Comparison of ENCODE assay signal across 12 cellular contexts in the genomic region with DNA sequence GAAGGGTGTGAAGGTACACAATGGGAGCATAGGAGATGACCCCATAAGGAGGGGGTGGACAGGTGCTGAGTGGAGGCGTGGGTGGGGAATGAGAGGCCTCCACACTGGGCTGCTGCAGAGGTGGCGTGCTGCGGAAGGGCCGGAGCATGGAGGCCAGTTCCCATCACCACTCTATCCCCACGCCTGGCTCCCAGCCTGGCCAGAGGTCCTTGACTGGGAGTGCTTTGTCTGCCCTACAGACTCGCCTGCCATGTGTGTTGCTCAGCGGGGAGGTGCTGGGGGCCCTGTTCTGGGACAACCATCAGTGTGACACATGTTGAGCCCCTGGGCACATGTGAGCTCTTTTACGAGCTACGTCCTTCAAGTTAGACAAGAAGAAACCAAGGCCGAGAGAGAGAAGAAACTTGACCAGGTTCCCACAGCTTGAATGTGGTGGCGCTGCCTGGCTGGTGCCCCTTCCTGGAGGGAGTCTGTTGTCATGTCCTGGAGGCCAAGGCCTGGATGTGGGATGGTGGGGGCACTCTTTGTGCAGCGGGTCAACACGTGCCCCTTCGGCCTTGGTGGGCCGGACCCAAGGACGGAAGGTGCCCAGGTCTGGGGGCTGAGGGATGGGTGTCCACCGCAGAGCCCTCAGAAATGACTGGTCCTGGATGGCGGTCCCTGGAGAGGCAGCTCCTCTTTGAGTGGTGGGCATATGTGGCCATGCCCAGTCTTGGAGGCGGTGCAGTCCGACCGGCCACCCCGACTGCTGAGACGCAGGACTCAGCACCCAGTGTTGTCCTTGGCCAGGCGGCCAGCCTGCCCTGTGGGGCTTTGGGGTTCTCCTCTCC. TPM values are rescaled to one million over a fixed set of nuclear protein-coding genes. Genes with fewer than 3 reads are reported as not detected.
DNase-seq lines count a peak whose midpoint lies in the region; ATAC-seq and TF ChIP-seq lines count a peak whose summit lies in the region.
"Had no signal": no experiment of that assay in that cellular context is flagged by ENCODE, and none has a peak within 500 bp of the region (broad histone marks: within the 10 kb centered on the region; RNA-seq: fewer than 3 reads in every experiment).

No MANE protein-coding gene starts in this region.

- TF ChIP-seq EP300 in transverse colon (IDR thresholded peaks at IDR 0.05; ENCODE audit: low read depth), result no peak

- in situ Hi-C loops in transverse colon (cut with MboI; ENCODE audit: low pct_ligation_motif_present in 1 of 4, low pct_unique_long_range_greater_than_20kb in 1 of 4, low sequenced_read_pairs in 3 of 4), result loop anchor here in 1 of 4 donors (10.0 kb wide), 1 partner anchor 204 kb away; no protein-coding TSS in a partner anchor

- H3K36me3 ChIP-seq in lower lobe of right lung, result no peaks in the 10 kb centered on the region
- no peaks in the 10 kb centered on the region for H3K36me3 ChIP-seq in transverse colon

- 93% methylated on average over 24 of the region's 24 CpGs; no CpG with 5 or more reads in 1 of the 2 donors for WGBS in transverse colon (ENCODE audit: low coverage in 1 of 2), 2 donors

- no peak for TF ChIP-seq POLR2A in transverse colon (IDR thresholded peaks at IDR 0.05)

- H3K4me1 ChIP-seq in lower lobe of right lung (peaks cover 46% of the 10 kb centered on the region), transverse colon (peaks cover 0 to 32% (median 9%) of the 10 kb centered on the region in 4 donors)

- H3K9me3 ChIP-seq in lower lobe of right lung (no peaks in the 10 kb centered on the region), transverse colon (no peaks in the 10 kb centered on the region)

- DNase-seq in activated naive CD4-positive, alpha-beta T cell treated with anti-CD3 and anti-CD28 coated beads for 36 hours, result no peak
- no peak for DNase-seq in activated naive CD4-positive, alpha-beta T cell (lab: John Stamatoyannopoulos, UW)
- DNase-seq in lower lobe of right lung, result no peak
- DNase-seq in transverse colon, result no peak
- no peak for DNase-seq in MCF 10A (ENCODE audit: unreplicated experiment)
- DNase-seq in SW 1271 (lab: John Stamatoyannopoulos, UW), result no peak
- DNase-seq in NCI-H1436 treated with DMSO at 0.1 percent for 48 hours (lab: John Stamatoyannopoulos, UW), result no peak
- DNase-seq: NCI-H1694 treated with DMSO at 0.1 percent for 48 hours; stimulated activated CD4-positive, alpha-beta T cell treated with anti-CD3 and anti-CD28 coated beads, Interleukin-2, amount 100 ng/mL, for 48 hours had no signal

- no TSS peak for BruUV-seq in MCF 10A (replicated peaks; lab: Mats Ljungman, UMichigan)

- CTCF ChIA-PET in activated naive CD4-positive, alpha-beta T cell treated with anti-CD3 and anti-CD28 coated beads for 36 hours (lab: Charles Lee), result interaction anchor here (0.9 to 4.4 kb wide), 4 partner anchors 9 to 38 kb away, joined by 4 to 41 read pairs (median 5); no protein-coding TSS in a partner anchor
- CTCF ChIA-PET in MCF 10A (lab: Yijun Ruan, JAX), result interaction anchor here (0.6 kb wide), 1 partner anchor 80 kb away, joined by 4 read pairs; no protein-coding TSS in a partner anchor

- peaks cover 9% of the 10 kb centered on the region for H3K36me3 Mint-ChIP-seq in activated naive CD4-positive, alpha-beta T cell treated with anti-CD3 and anti-CD28 coated beads for 36 hours (ENCODE audit: low read depth)
- H3K36me3 Mint-ChIP-seq in activated T-helper 17 cell treated with anti-CD3 and anti-CD28 coated beads, Interleukin-2, amount 50 U/mL, for 72 hours (ENCODE audit: low read depth), result peaks cover 31% of the 10 kb centered on the region
- H3K36me3 Mint-ChIP-seq in MCF 10A (ENCODE audit: insufficient read depth, unreplicated experiment), result no peaks in the 10 kb centered on the region

- POLR2A ChIA-PET in MCF 10A (lab: Yijun Ruan, JAX), result interaction anchor here (0.7 kb wide), 1 partner anchor 27 kb away, joined by 4 read pairs; no protein-coding TSS in a partner anchor

- intact Hi-C loops in activated naive CD4-positive, alpha-beta T cell treated with anti-CD3 and anti-CD28 coated beads for 36 hours (cut with micrococcal nuclease), result no loop called here
- intact Hi-C loops in lower lobe of right lung (cut with DNase I), result no loop called here
- intact Hi-C loops in transverse colon (cut with DNase I; ENCODE audit: low total_unique reads), result no loop called here
- intact Hi-C loops in MCF 10A (cut with micrococcal nuclease), result no loop called here

- H3K27ac ChIP-seq in lower lobe of right lung (peak overlapping the region; percentile 88), transverse colon (peak overlapping the region; percentile 71 to 85 (median 82))

- no peak for TF ChIP-seq CTCF in lower lobe of right lung (IDR thresholded peaks at IDR 0.05)
- no peak for TF ChIP-seq CTCF in transverse colon (IDR thresholded peaks at IDR 0.05)
- no peak for TF ChIP-seq CTCF in MCF 10A (IDR thresholded peaks at IDR 0.05; ENCODE audit: unreplicated experiment)

- peaks cover 28% of the 10 kb centered on the region for H3K4me1 Mint-ChIP-seq in activated naive CD4-positive, alpha-beta T cell treated with anti-CD3 and anti-CD28 coated beads for 36 hours (ENCODE audit: low read depth)
- peaks cover 6% of the 10 kb centered on the region for H3K4me1 Mint-ChIP-seq in activated T-helper 17 cell treated with anti-CD3 and anti-CD28 coated beads, Interleukin-2, amount 50 U/mL, for 72 hours
- H3K4me1 Mint-ChIP-seq in MCF 10A (ENCODE audit: insufficient read depth, unreplicated experiment), result peaks cover 7% of the 10 kb centered on the region

- H3K9me3 Mint-ChIP-seq in activated naive CD4-positive, alpha-beta T cell treated with anti-CD3 and anti-CD28 coated beads for 36 hours, result no peaks in the 10 kb centered on the region
- H3K9me3 Mint-ChIP-seq in activated T-helper 17 cell treated with anti-CD3 and anti-CD28 coated beads, Interleukin-2, amount 50 U/mL, for 72 hours, result no peaks in the 10 kb centered on the region
- H3K9me3 Mint-ChIP-seq in MCF 10A (ENCODE audit: unreplicated experiment), result no peaks in the 10 kb centered on the region

- H3K27me3 ChIP-seq in lower lobe of right lung (ENCODE audit: low read depth) (no peaks in the 10 kb centered on the region), transverse colon (no peaks in the 10 kb centered on the region)

- no peak for ATAC-seq in activated T-helper 17 cell treated with anti-CD3 and anti-CD28 coated beads, Interleukin-2, amount 50 U/mL, for 72 hours (replicated peaks)
- ATAC-seq in lower lobe of right lung, result no peak

- peak overlapping the region; percentile 75 for H3K27ac Mint-ChIP-seq in activated naive CD4-positive, alpha-beta T cell treated with anti-CD3 and anti-CD28 coated beads for 36 hours
- H3K27ac Mint-ChIP-seq in activated T-helper 17 cell treated with anti-CD3 and anti-CD28 coated beads, Interleukin-2, amount 50 U/mL, for 72 hours, result peak overlapping the region; percentile 39
- H3K27ac Mint-ChIP-seq in MCF 10A (ENCODE audit: low read depth, unreplicated experiment), result no peak overlapping the region

- H3K4me3 ChIP-seq in lower lobe of right lung (no peak overlapping the region), transverse colon (no peak overlapping the region)

- no peaks in the 10 kb centered on the region for H3K27me3 Mint-ChIP-seq in activated naive CD4-positive, alpha-beta T cell treated with anti-CD3 and anti-CD28 coated beads for 36 hours (ENCODE audit: low read depth)
- no peaks in the 10 kb centered on the region for H3K27me3 Mint-ChIP-seq in activated T-helper 17 cell treated with anti-CD3 and anti-CD28 coated beads, Interleukin-2, amount 50 U/mL, for 72 hours
- H3K27me3 Mint-ChIP-seq in MCF 10A (ENCODE audit: insufficient read depth, unreplicated experiment), result no peaks in the 10 kb centered on the region

- H3K4me3 Mint-ChIP-seq in activated naive CD4-positive, alpha-beta T cell treated with anti-CD3 and anti-CD28 coated beads for 36 hours, result peak overlapping the region; percentile 56
- peak overlapping the region; percentile 97 for H3K4me3 Mint-ChIP-seq in activated T-helper 17 cell treated with anti-CD3 and anti-CD28 coated beads, Interleukin-2, amount 50 U/mL, for 72 hours
- no peak overlapping the region for H3K4me3 Mint-ChIP-seq in MCF 10A (ENCODE audit: unreplicated experiment)

RNA-seq across cellular contexts. Expression of a gene that starts 1.2 kb away (rescaled TPM):
- 10 to 100 TPM; 50.9 to 51.0 TPM for total RNA-seq in activated naive CD4-positive, alpha-beta T cell treated with anti-CD3 and anti-CD28 coated beads for 36 hours
- 10 to 100 TPM; 81.6 to 89.8 TPM for total RNA-seq in activated T-helper 17 cell treated with anti-CD3 and anti-CD28 coated beads, Interleukin-2, amount 50 U/mL, for 72 hours
- total RNA-seq in lower lobe of right lung (32.0 TPM), transverse colon (10 to 100 TPM in 3 of 4 donors, 1 to 10 TPM in 1; 7.8 to 40.4 (median 26.1) TPM), MCF 10A (2022) (46.1 and 64.9 TPM in 2 replicates)

RNA-seq across cellular contexts. Expression of a gene that starts 26.5 kb away (rescaled TPM):
- total RNA-seq in activated naive CD4-positive, alpha-beta T cell treated with anti-CD3 and anti-CD28 coated beads for 36 hours, result not detected
- total RNA-seq in activated T-helper 17 cell treated with anti-CD3 and anti-CD28 coated beads, Interleukin-2, amount 50 U/mL, for 72 hours, result not detected
- total RNA-seq in lower lobe of right lung, result not detected
- under 1 TPM in 1 of 4 donors, not detected in 3; 0.41 TPM for total RNA-seq in transverse colon
- not detected in 2 replicates for total RNA-seq in MCF 10A (2022)
- total RNA-seq: subcutaneous adipose tissue; T-helper 2 cell treated with Interferon-gamma antibody and Interleukin-4, amounts not matched to agents 100 ng/mL and 5 ng/mL, for 36 hours had no signal

RNA-seq across cellular contexts. Expression of a gene that starts 45.9 kb away (rescaled TPM):
- total RNA-seq in activated naive CD4-positive, alpha-beta T cell treated with anti-CD3 and anti-CD28 coated beads for 36 hours, result under 1 TPM in 1 of 2 experiments, not detected in 1; 0.12 TPM
- total RNA-seq in activated T-helper 17 cell treated with anti-CD3 and anti-CD28 coated beads, Interleukin-2, amount 50 U/mL, for 72 hours, result 1 to 10 TPM in 1 of 2 donors, not detected in 1; 1.0 TPM
- 1.7 TPM for total RNA-seq in lower lobe of right lung
- total RNA-seq in transverse colon, result 100 to 1,000 TPM in 1 of 4 donors, 10 to 100 TPM in 3; 46.1 to 105 (median 68.8) TPM
- total RNA-seq in MCF 10A (2022), result 2.7 and 7.4 TPM in 2 replicates
- total RNA-seq: T-helper 2 cell treated with Interferon-gamma antibody and Interleukin-4, amounts not matched to agents 100 ng/mL and 5 ng/mL, for 36 hours had no signal
